In genomic region chr17:50472286-50472685, GRCh38 we compare ENCODE assay signal across 20 cellular contexts. TPM values are rescaled to one million over a fixed set of nuclear protein-coding genes. Genes with fewer than 3 reads are reported as not detected.
DNase-seq lines count a peak whose midpoint lies in the region; ATAC-seq, FAIRE-seq and TF ChIP-seq lines count a peak whose summit lies in the region.
"Had no signal": no experiment of that assay in that cellular context is flagged by ENCODE, and none has a peak within 500 bp of the region (broad histone marks: within the 10 kb centered on the region; RNA-seq: fewer than 3 reads in every experiment).

No MANE protein-coding gene starts in this region.

- no peaks in the 10 kb centered on the region for H3K9me3 Mint-ChIP-seq in nephron
- H3K9me3 Mint-ChIP-seq in WTC11, result no peaks in the 10 kb centered on the region
- H3K9me3 Mint-ChIP-seq: CD4-positive, alpha-beta memory T cell; HFFc6 had no signal

- H3K4me1 Mint-ChIP-seq in nephron (peaks cover 47% of the 10 kb centered on the region), WTC11 (peaks cover 22% of the 10 kb centered on the region)

- no peak for TF ChIP-seq CTCF in colonic mucosa (IDR thresholded peaks at IDR 0.05)
- no peak for TF ChIP-seq CTCF in nephron (IDR thresholded peaks at IDR 0.05; ENCODE audit: unreplicated experiment in 3 of 3)
- no peak for TF ChIP-seq CTCF in psoas muscle (IDR thresholded peaks at IDR 0.05)
- TF ChIP-seq CTCF in WTC11 (IDR thresholded peaks at IDR 0.05), result no peak

- peaks cover 18% of the 10 kb centered on the region for H3K4me1 ChIP-seq in colonic mucosa
- peaks cover 42% of the 10 kb centered on the region for H3K4me1 ChIP-seq in psoas muscle
- H3K4me1 ChIP-seq: BE2C had no signal

- DNase-seq in colonic mucosa (peak; percentile 19), psoas muscle (no peak), WTC11 (ENCODE audit: low spot score) (no peak), urothelium cell line (ENCODE audit: low spot score) (no peak)
- DNase-seq: BE2C; CD4-positive, alpha-beta memory T cell; DMS79; HCEC 1CT; HFFc6 had no signal

- POLR2A ChIA-PET in WTC11 (lab: Charles Lee), result no interaction called here

- peak overlapping the region; percentile 78 to 90 (median 79) for H3K27ac Mint-ChIP-seq in nephron
- no peak overlapping the region for H3K27ac Mint-ChIP-seq in WTC11
- H3K27ac Mint-ChIP-seq: HFFc6 had no signal

- H3K27me3 Mint-ChIP-seq in nephron (ENCODE audit: low read depth), result peaks cover 65% of the 10 kb centered on the region
- peaks cover 32% of the 10 kb centered on the region for H3K27me3 Mint-ChIP-seq in WTC11 (ENCODE audit: low read depth)

- peaks cover 11% of the 10 kb centered on the region for H3K27me3 ChIP-seq in colonic mucosa
- H3K27me3 ChIP-seq in psoas muscle (ENCODE audit: insufficient read depth in 3 of 3, low read length in 2 of 3), result no peaks in the 10 kb centered on the region

- ATAC-seq in psoas muscle (peak in 3 of 4 donors; percentile 5 to 9 (median 8)), WTC11 (no peak), GM18519 (IDR thresholded peaks at IDR 0.05; ENCODE audit: low FRiP score, unreplicated experiment) (no peak), GM18498 (IDR thresholded peaks at IDR 0.05; ENCODE audit: unreplicated experiment) (no peak)
- ATAC-seq: GM12878 had no signal

- H3K9ac ChIP-seq in colonic mucosa (ENCODE audit: low read depth in 2 of 2, low read length in 2 of 2), result no peak overlapping the region

- no peaks in the 10 kb centered on the region for H3K9me3 ChIP-seq in colonic mucosa
- H3K9me3 ChIP-seq in psoas muscle, result no peaks in the 10 kb centered on the region
- H3K9me3 ChIP-seq: A549, BE2C had no signal

- peaks cover 17% of the 10 kb centered on the region for H3K36me3 Mint-ChIP-seq in nephron (ENCODE audit: low read depth)
- H3K36me3 Mint-ChIP-seq in WTC11, result no peaks in the 10 kb centered on the region
- H3K36me3 Mint-ChIP-seq: CD4-positive, alpha-beta memory T cell had no signal

- no peaks in the 10 kb centered on the region for H3K36me3 ChIP-seq in colonic mucosa
- H3K36me3 ChIP-seq in psoas muscle (ENCODE audit: insufficient read depth in 1 of 2, low read depth in 1 of 2), result no peaks in the 10 kb centered on the region
- H3K36me3 ChIP-seq: BE2C had no signal

- intact Hi-C loops in colonic mucosa (cut with DNase I) (no loop called here), psoas muscle (cut with DNase I) (loop anchor here (2.0 to 5.0 kb wide), 2 partner anchors 45 to 109 kb away; partner anchors contain the start of gene ACSF2 (in 1 of the 2))

- CTCF ChIA-PET in WTC11 (lab: Charles Lee), result interaction anchor here (0.6 to 5.8 kb wide), 11 partner anchors 10 to 272 kb away, joined by 3 to 40 read pairs (median 4); partner anchors contain the start of gene LRRC59

- H3K27ac ChIP-seq in colonic mucosa (no peak overlapping the region), psoas muscle (peak overlapping the region; percentile 71)
- H3K27ac ChIP-seq: A549, C4-2B, HL-60 had no signal

- H3K4me3 ChIP-seq in colonic mucosa (no peak overlapping the region), psoas muscle (no peak overlapping the region)
- H3K4me3 ChIP-seq: A549, GM12878 had no signal

- peak overlapping the region in 1 of 3 experiments; percentile 27 for H3K4me3 Mint-ChIP-seq in nephron
- H3K4me3 Mint-ChIP-seq in WTC11, result no peak overlapping the region
- H3K4me3 Mint-ChIP-seq: CD4-positive, alpha-beta memory T cell; HFFc6 had no signal

- no peak for FAIRE-seq in urothelium cell line (lab: Jason Lieb, UNC)
- FAIRE-seq: GM12878, GM19239 had no signal

- WGBS in psoas muscle, 3 donors, result 76 to 87% (median 80%) methylated on average over 10 of the region's 10 CpGs

TF ChIP-seq in WTC11, 78 proteins besides CTCF, POLR2A, EP300 and RAD21:
- TF ChIP-seq SOX15 (CRISPR knock-in tag; IDR thresholded peaks at IDR 0.05) (no peak), KAT7 (CRISPR knock-in tag; IDR thresholded peaks at IDR 0.05; ENCODE audit: borderline replicate concordance) (no peak), ZNF219 (CRISPR knock-in tag; IDR thresholded peaks at IDR 0.05; ENCODE audit: borderline replicate concordance) (no peak), GABPB1 (CRISPR knock-in tag; IDR thresholded peaks at IDR 0.05) (no peak), NR1H2 (CRISPR knock-in tag; IDR thresholded peaks at IDR 0.05) (no peak), HMGA2 (CRISPR knock-in tag; IDR thresholded peaks at IDR 0.05) (no peak), MXD4 (CRISPR knock-in tag; IDR thresholded peaks at IDR 0.05; ENCODE audit: borderline replicate concordance) (no peak), ZNF416 (CRISPR knock-in tag; IDR thresholded peaks at IDR 0.05) (no peak)
- TF ChIP-seq, protein P1, sequence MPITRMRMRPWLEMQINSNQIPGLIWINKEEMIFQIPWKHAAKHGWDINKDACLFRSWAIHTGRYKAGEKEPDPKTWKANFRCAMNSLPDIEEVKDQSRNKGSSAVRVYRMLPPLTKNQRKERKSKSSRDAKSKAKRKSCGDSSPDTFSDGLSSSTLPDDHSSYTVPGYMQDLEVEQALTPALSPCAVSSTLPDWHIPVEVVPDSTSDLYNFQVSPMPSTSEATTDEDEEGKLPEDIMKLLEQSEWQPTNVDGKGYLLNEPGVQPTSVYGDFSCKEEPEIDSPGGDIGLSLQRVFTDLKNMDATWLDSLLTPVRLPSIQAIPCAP (CRISPR knock-in tag; IDR thresholded peaks at IDR 0.05), result no peak
- TF ChIP-seq, protein P2, sequence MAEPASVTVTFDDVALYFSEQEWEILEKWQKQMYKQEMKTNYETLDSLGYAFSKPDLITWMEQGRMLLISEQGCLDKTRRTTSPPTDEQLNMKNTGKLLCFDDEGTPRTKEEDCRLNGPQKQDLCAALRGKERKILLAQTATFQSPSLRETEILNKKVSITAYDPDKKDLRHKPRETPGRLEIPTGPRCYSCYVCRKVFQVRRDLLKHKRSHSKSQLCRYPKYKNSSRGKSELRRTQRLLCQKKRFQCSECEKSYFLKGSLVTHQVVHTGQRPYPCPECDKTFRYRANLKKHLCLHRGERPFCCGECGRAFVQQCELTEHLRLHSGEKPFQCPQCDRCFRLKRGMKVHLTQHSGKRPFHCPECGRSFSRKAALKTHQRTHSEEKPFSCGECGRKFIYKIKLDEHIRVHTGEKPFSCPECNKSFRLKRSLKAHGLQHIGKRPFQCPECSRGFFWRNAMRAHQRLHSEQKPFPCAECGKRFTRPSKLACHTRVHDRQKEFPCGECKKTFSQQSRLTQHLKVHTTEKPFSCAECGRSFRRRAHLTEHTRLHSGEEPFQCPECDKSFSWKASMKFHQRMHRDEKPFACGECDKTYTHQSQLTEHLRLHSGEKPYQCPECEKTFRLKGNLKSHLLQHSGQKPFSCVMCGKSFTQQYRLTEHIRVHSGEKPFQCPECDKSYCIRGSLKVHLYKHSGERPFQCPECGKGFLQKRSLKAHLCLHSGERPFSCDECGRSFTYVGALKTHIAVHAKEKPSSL (CRISPR knock-in tag; conservative IDR thresholded peaks at IDR 0.05), result no peak

RNA-seq across cellular contexts. Expression of gene CHAD, which starts 3.6 kb away (rescaled TPM):
- total RNA-seq in colonic mucosa (1 to 10 TPM; 1.8 to 3.6 TPM), psoas muscle (under 1 TPM in 3 of 4 donors, not detected in 1; 0.32 to 0.76 (median 0.44) TPM), WTC11 (2021) (0.09 TPM in 2 of 3 replicates, not detected in the other)
- under 1 TPM in 2 of 3 donors, not detected in 1; 0.09 to 0.42 TPM for polyA plus RNA-seq in psoas muscle
- total RNA-seq: CD4-positive, alpha-beta memory T cell; G401; GM12878; H4; HFFc6 had no signal
- polyA plus RNA-seq: A549, AG04450 had no signal

RNA-seq across cellular contexts. Expression of gene RSAD1, which starts 6.4 kb away (rescaled TPM):
- total RNA-seq in colonic mucosa (10 to 100 TPM; 22.2 to 29.3 TPM), psoas muscle (10 to 100 TPM; 44.1 to 60.4 (median 50.0) TPM), WTC11 (2021) (35.1 to 41.5 TPM (median 40.5 TPM) in 3 replicates)
- 10 to 100 TPM; 34.3 to 63.2 (median 52.4) TPM for polyA plus RNA-seq in psoas muscle

RNA-seq across cellular contexts. Expression of gene MYCBPAP, which starts 36.0 kb away (rescaled TPM):
- total RNA-seq in colonic mucosa (1 to 10 TPM in 1 of 2 donors, under 1 TPM in 1; 0.56 to 2.8 TPM), psoas muscle (under 1 TPM in 3 of 4 donors, not detected in 1; 0.27 to 0.99 (median 0.52) TPM), WTC11 (2021) (5.7 to 6.9 TPM (median 6.6 TPM) in 3 replicates)
- polyA plus RNA-seq in psoas muscle, result under 1 TPM in 2 of 3 donors, not detected in 1; 0.05 TPM
- total RNA-seq: H4 had no signal

RNA-seq across cellular contexts. Expression of gene ACSF2, which starts 46.3 kb away (rescaled TPM):
- total RNA-seq in colonic mucosa, result 100 to 1,000 TPM in 1 of 2 donors, 10 to 100 TPM in 1; 50.8 to 119 TPM
- 10 to 100 TPM; 14.4 to 72.3 (median 44.7) TPM for total RNA-seq in psoas muscle
- 10 to 100 TPM; 17.0 to 69.7 (median 19.6) TPM for polyA plus RNA-seq in psoas muscle
- 19.1 to 19.9 TPM (median 19.7 TPM) in 3 replicates for total RNA-seq in WTC11 (2021)

Comparison
In these comparisons a context has a peak if more than half of its experiments do, and no peak if none do; other contexts are left out.
1. ATAC-seq: peak in psoas muscle (3 of 4); none in WTC11 (single experiment), GM18519 (single experiment) and GM18498 (single experiment).